Comparison of ENCODE assay signal across 8 cellular contexts in genomic region chr12:110047297-110047940, GRCh38. TPM values are rescaled to one million over a fixed set of nuclear protein-coding genes. Genes with fewer than 3 reads are reported as not detected.
DNase-seq lines count a peak whose midpoint lies in the region; ATAC-seq and TF ChIP-seq lines count a peak whose summit lies in the region.

No MANE protein-coding gene starts in this region.

- H3K9me3 Mint-ChIP-seq in stimulated activated naive CD8-positive, alpha-beta T cell treated with anti-CD3 and anti-CD28 coated beads, Interleukin-15, Interleukin-2, amounts not matched to agents 100 ng/mL and 50 ng/mL, for 24 hours: no peaks in the 10 kb centered on the region
- H3K9me3 Mint-ChIP-seq in chondrocyte (ENCODE audit: low read depth): no peaks in the 10 kb centered on the region

- TF ChIP-seq CTCF in chondrocyte (IDR thresholded peaks at IDR 0.05): no peak

- peaks cover under 1 to 5% of the 10 kb centered on the region in 2 donors for H3K36me3 ChIP-seq in muscle layer of duodenum (ENCODE audit: control insufficient read depth in 1 of 2, insufficient read depth in 2 of 2, low read length in 2 of 2)

- ATAC-seq in stimulated activated naive CD8-positive, alpha-beta T cell treated with anti-CD3 and anti-CD28 coated beads, Interleukin-15, Interleukin-2, amounts not matched to agents 100 U/mL and 50 U/mL, for 24 hours: no peak

- H3K4me1 Mint-ChIP-seq in stimulated activated naive CD8-positive, alpha-beta T cell treated with anti-CD3 and anti-CD28 coated beads, Interleukin-15, Interleukin-2, amounts not matched to agents 100 ng/mL and 50 ng/mL, for 24 hours (ENCODE audit: low read depth): peaks cover 51% of the 10 kb centered on the region
- peaks cover 30% of the 10 kb centered on the region for H3K4me1 Mint-ChIP-seq in chondrocyte (ENCODE audit: low read depth)

- no peaks in the 10 kb centered on the region for H3K9me3 ChIP-seq in muscle layer of duodenum (ENCODE audit: control insufficient read depth in 1 of 2, low read length in 2 of 2)

- peaks cover 11% of the 10 kb centered on the region for H3K36me3 Mint-ChIP-seq in stimulated activated naive CD8-positive, alpha-beta T cell treated with anti-CD3 and anti-CD28 coated beads, Interleukin-15, Interleukin-2, amounts not matched to agents 100 ng/mL and 50 ng/mL, for 24 hours (ENCODE audit: low read depth)
- peaks cover 4% of the 10 kb centered on the region for H3K36me3 Mint-ChIP-seq in chondrocyte (ENCODE audit: low read depth)

- H3K4me3 Mint-ChIP-seq in stimulated activated naive CD8-positive, alpha-beta T cell treated with anti-CD3 and anti-CD28 coated beads, Interleukin-15, Interleukin-2, amounts not matched to agents 100 ng/mL and 50 ng/mL, for 24 hours: peak overlapping the region; percentile 92
- H3K4me3 Mint-ChIP-seq in chondrocyte (ENCODE audit: unreplicated experiment): peak overlapping the region; percentile 79

- in situ Hi-C loops in KBM-7 (cut with MboI; ENCODE audit: low pct_unique_long_range_greater_than_20kb, low sequenced_read_pairs): no loop called here

- no peaks in the 10 kb centered on the region for H3K27me3 ChIP-seq in muscle layer of duodenum (ENCODE audit: low read depth, low read length)

- peak overlapping the region; percentile 98 for H3K27ac Mint-ChIP-seq in stimulated activated naive CD8-positive, alpha-beta T cell treated with anti-CD3 and anti-CD28 coated beads, Interleukin-15, Interleukin-2, amounts not matched to agents 100 ng/mL and 50 ng/mL, for 24 hours
- peak overlapping the region; percentile 94 for H3K27ac Mint-ChIP-seq in chondrocyte (ENCODE audit: unreplicated experiment)

- H3K27me3 Mint-ChIP-seq in stimulated activated naive CD8-positive, alpha-beta T cell treated with anti-CD3 and anti-CD28 coated beads, Interleukin-15, Interleukin-2, amounts not matched to agents 100 ng/mL and 50 ng/mL, for 24 hours: no peaks in the 10 kb centered on the region
- no peaks in the 10 kb centered on the region for H3K27me3 Mint-ChIP-seq in chondrocyte (ENCODE audit: low read depth)

- peaks cover 0 to 25% of the 10 kb centered on the region in 2 donors for H3K4me1 ChIP-seq in muscle layer of duodenum (ENCODE audit: control insufficient read depth in 1 of 2, insufficient read depth in 2 of 2, low read length in 2 of 2)

- no peak for DNase-seq in stimulated activated naive CD8-positive, alpha-beta T cell treated with anti-CD3 and anti-CD28 coated beads, Interleukin-15, Interleukin-2, amounts not matched to agents 100 U/mL and 50 U/mL, for 24 hours
- DNase-seq in chondrocyte (ENCODE audit: low spot score): no peak
- DNase-seq in T-helper 9 cell: no peak
- no peak for DNase-seq in D341Med (ENCODE audit: low spot score)
- no peak for DNase-seq in activated gamma-delta T cell treated with Interleukin-2 at 50 U/mL for 16 hours
- no peak for DNase-seq in KBM-7

- peak overlapping the region; percentile 90 to 98 for H3K4me3 ChIP-seq in muscle layer of duodenum (ENCODE audit: low read depth in 1 of 2, low read length in 2 of 2)

- H3K27ac ChIP-seq in muscle layer of duodenum (ENCODE audit: low read length): peak overlapping the region; percentile 90

RNA-seq across cellular contexts. Expression of gene C12orf76, which starts 0.9 kb away (rescaled TPM):
- total RNA-seq in chondrocyte: 7.2 to 9.9 TPM (median 8.2 TPM) in 3 replicates

RNA-seq across cellular contexts. Expression of gene ANKRD13A, which starts 48.2 kb away (rescaled TPM):
- 34.8 to 37.6 TPM (median 37.6 TPM) in 3 replicates for total RNA-seq in chondrocyte

RNA-seq across cellular contexts. Expression of gene GIT2, which starts 51.3 kb away (rescaled TPM):
- total RNA-seq in chondrocyte: 35.4 to 48.6 TPM (median 38.1 TPM) in 3 replicates
